ENCODE assay signal across 13 cellular contexts in the genomic region with DNA sequence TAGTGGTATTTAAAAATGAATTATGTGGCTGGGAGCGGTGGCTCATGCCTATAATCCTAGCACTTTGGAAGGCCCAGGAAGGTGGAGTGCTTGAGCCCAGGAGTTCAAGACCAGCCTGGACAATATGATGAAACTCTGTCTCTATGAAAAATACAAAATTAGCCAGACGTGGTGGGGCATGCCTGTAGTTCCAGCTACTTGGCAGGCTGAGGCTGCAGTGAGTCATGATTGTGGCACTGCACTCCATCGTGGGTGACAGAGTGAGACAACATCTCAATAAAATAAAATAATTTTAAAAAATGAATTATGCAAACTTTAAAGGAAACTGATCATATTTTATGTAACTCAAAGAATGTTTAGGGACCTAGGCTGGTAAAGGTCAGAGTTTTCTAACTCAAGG. TPM values are rescaled to one million over a fixed set of nuclear protein-coding genes. Genes with fewer than 3 reads are reported as not detected.
DNase-seq lines count a peak whose midpoint lies in the region; ATAC-seq lines count a peak whose summit lies in the region.
"Had no signal": no experiment of that assay in that cellular context is flagged by ENCODE, and none has a peak within 500 bp of the region (broad histone marks: within the 10 kb centered on the region; RNA-seq: fewer than 3 reads in every experiment).

No MANE protein-coding gene starts in this region.

- H3K4me1 Mint-ChIP-seq in T-helper 17 cell: peaks cover 2% of the 10 kb centered on the region
- H3K4me1 Mint-ChIP-seq: activated CD4-positive, alpha-beta T cell treated with anti-CD3 and anti-CD28 coated beads, Interleukin-2, amount 10 ng/mL, durations not matched to agents 7 days and 5 days had no signal

- no peaks in the 10 kb centered on the region for H4K20me1 ChIP-seq in GM23248 (ENCODE audit: insufficient read depth)

- no peaks in the 10 kb centered on the region for H3K4me1 ChIP-seq in GM23248 (ENCODE audit: insufficient read depth)

- no peaks in the 10 kb centered on the region for H3F3A ChIP-seq in GM23248 (ENCODE audit: insufficient read depth)

- no peak overlapping the region for H3K27ac ChIP-seq in GM23248
- H3K27ac ChIP-seq in epithelial cell of prostate: peak overlapping the region; percentile 81
- H3K27ac ChIP-seq: C4-2B had no signal

- H3K27ac Mint-ChIP-seq in T-helper 17 cell: no peak overlapping the region
- H3K27ac Mint-ChIP-seq: activated CD4-positive, alpha-beta T cell treated with anti-CD3 and anti-CD28 coated beads, Interleukin-2, amount 10 ng/mL, durations not matched to agents 7 days and 5 days; natural killer cell treated with Interleukin-12 subunit alpha and Interleukin-12 subunit beta and Interleukin-15 and Interleukin-18, amount 100 ng/mL, for 72 hours; T-cell had no signal

- no peak overlapping the region for H3K4me2 ChIP-seq in GM23248 (ENCODE audit: unreplicated experiment)

- H3K9me3 ChIP-seq in GM23248 (ENCODE audit: low read depth) (no peaks in the 10 kb centered on the region), T-helper 17 cell (ENCODE audit: control insufficient read depth, low read length, poor library complexity, severe bottlenecking) (no peaks in the 10 kb centered on the region)

- no peak overlapping the region for H3K4me3 Mint-ChIP-seq in T-helper 17 cell
- H3K4me3 Mint-ChIP-seq: activated CD4-positive, alpha-beta T cell treated with anti-CD3 and anti-CD28 coated beads, Interleukin-2, amount 10 ng/mL, durations not matched to agents 7 days and 5 days; natural killer cell treated with Interleukin-12 subunit alpha and Interleukin-12 subunit beta and Interleukin-15 and Interleukin-18, amount 100 ng/mL, for 72 hours; T-cell had no signal

- ATAC-seq in HG03175 (IDR thresholded peaks at IDR 0.05; ENCODE audit: unreplicated experiment) (no peak), T-helper 17 cell (no peak)
- ATAC-seq: natural killer cell treated with Interleukin-12 subunit alpha and Interleukin-12 subunit beta and Interleukin-15 and Interleukin-18, amount 100 ng/mL, for 72 hours; T-cell had no signal

- no peaks in the 10 kb centered on the region for H3K36me3 ChIP-seq in GM23248 (ENCODE audit: low read depth)

- H3K27me3 Mint-ChIP-seq in T-helper 17 cell: peaks cover 16% of the 10 kb centered on the region
- H3K27me3 Mint-ChIP-seq: T-cell had no signal

- no peaks in the 10 kb centered on the region for H3K27me3 ChIP-seq in GM23248 (replicated peaks; ENCODE audit: insufficient read depth)

- in situ Hi-C loops in GM23248 (cut with MboI): no loop called here

- H3K9ac ChIP-seq in GM23248: no peak overlapping the region

- 2 to 5% methylated on average over 3 of the region's 3 CpGs for WGBS in GM23248 (ENCODE audit: low coverage in 1 of 2, low lambda C conversion rate in 2 of 2, missing lambda C conversion rate in 2 of 2), 2 experiments

- no peaks in the 10 kb centered on the region for H3K9me2 ChIP-seq in GM23248 (ENCODE audit: insufficient read depth)

- DNase-seq in GM23248 (peak; percentile 50), NCI-H226 (peak; percentile 31), epithelial cell of prostate (ENCODE audit: low read depth, low spot score) (peak; percentile 44), lung microvascular endothelial cell (ENCODE audit: low read depth in 2 of 2) (peak; percentile 3 to 32), T-helper 17 cell (no peak), SKM-1 treated with dmso at 0.1 percent for 144 hours (lab: John Stamatoyannopoulos, UW; ENCODE audit: unreplicated experiment) (no peak), activated T-cell treated with anti-CD3 and anti-CD28 coated beads for 4 hours (no peak)
- DNase-seq: activated CD4-positive, alpha-beta T cell treated with anti-CD3 and anti-CD28 coated beads, Interleukin-2, amount 10 ng/mL, durations not matched to agents 7 days and 5 days; islet precursor cell; T-cell had no signal

- peaks cover 3% of the 10 kb centered on the region for H3K36me3 Mint-ChIP-seq in T-helper 17 cell (ENCODE audit: low read depth)
- H3K36me3 Mint-ChIP-seq: natural killer cell treated with Interleukin-12 subunit alpha and Interleukin-12 subunit beta and Interleukin-15 and Interleukin-18, amount 100 ng/mL, for 72 hours had no signal

- no peak overlapping the region for H2AFZ ChIP-seq in GM23248

- no peak overlapping the region for H3K4me3 ChIP-seq in GM23248

- H3K79me2 ChIP-seq in GM23248 (ENCODE audit: insufficient read depth): no peaks in the 10 kb centered on the region

RNA-seq across cellular contexts. Expression of gene KANK1, which starts 26.2 kb away (rescaled TPM):
- 14.6 and 18.0 TPM in 2 replicates for total RNA-seq in GM23248 (2014; rRNA removed; shearing (Covaris generic))
- 10.4 and 11.0 TPM in 2 replicates for polyA plus RNA-seq in GM23248 (2016; fragmentation: Nextera tagmentation; extraction: Ambion mirVana)
- total RNA-seq in lung microvascular endothelial cell: 23.1 and 46.8 TPM in 2 replicates
- total RNA-seq in T-helper 17 cell: 10 to 100 TPM in 1 of 2 donors, 1 to 10 TPM in 1; 8.5 to 12.0 TPM

Comparison
In these comparisons a context has a peak if more than half of its experiments do, and no peak if none do; other contexts are left out.
1. DNase-seq: peak in GM23248 (single experiment), NCI-H226 (single experiment), epithelial cell of prostate (single experiment) and lung microvascular endothelial cell (2 of 2); none in T-helper 17 cell (0 of 3), SKM-1 treated with dmso at 0.1 percent for 144 hours (single experiment) and activated T-cell treated with anti-CD3 and anti-CD28 coated beads for 4 hours (single experiment).